In genomic region chr4:58767598-58767997, GRCh38 we compare ENCODE assay signal across 2 cellular contexts.
A peak's percentile ranks its signal among the peaks of the same experiment; 100 is the strongest.
TF ChIP-seq lines count a peak whose summit lies in the region.

No MANE protein-coding gene starts in this region.

TF ChIP-seq in HepG2, 621 proteins besides CTCF, POLR2A, EP300 and RAD21:
- TF ChIP-seq ONECUT2 (CRISPR knock-in tag; IDR thresholded peaks at IDR 0.05) (no peak), MAFF (IDR thresholded peaks at IDR 0.05; ENCODE audit: low read depth, low read length) (peak; percentile 65), MAFK (conservative IDR thresholded peaks at IDR 0.05 in 1 of 2, IDR thresholded peaks at IDR 0.05 in 1 of 2; ENCODE audit: low read length in 2 of 2) (peak; percentile 56 to 77), SOX6 (IDR thresholded peaks at IDR 0.05) (no peak), SOX6 (CRISPR knock-in tag; IDR thresholded peaks at IDR 0.05) (no peak), E2F2 (CRISPR knock-in tag; IDR thresholded peaks at IDR 0.05; ENCODE audit: borderline replicate concordance) (no peak), TMF1 (CRISPR knock-in tag; IDR thresholded peaks at IDR 0.05; ENCODE audit: low read depth) (no peak), FOXA3 (CRISPR knock-in tag; IDR thresholded peaks at IDR 0.05) (no peak)

TF ChIP-seq in IMR-90, 13 proteins besides CTCF, POLR2A, EP300 and RAD21:
- TF ChIP-seq ELK1 (IDR thresholded peaks at IDR 0.05; ENCODE audit: borderline replicate concordance, low read depth, low read length) (no peak), MAFK (IDR thresholded peaks at IDR 0.05; ENCODE audit: low read depth, low read length) (peak; percentile 86)
TF ChIP-seq in IMR-90: peak in this region for 1.
